In genomic region chr1:95072117-95072516, GRCh38 we compare ENCODE assay signal across 8 cellular contexts. TPM values are rescaled to one million over a fixed set of nuclear protein-coding genes. Genes with fewer than 3 reads are reported as not detected.
DNase-seq lines count a peak whose midpoint lies in the region; ATAC-seq and TF ChIP-seq lines count a peak whose summit lies in the region.

No MANE protein-coding gene starts in this region.

- H3K23ac ChIP-seq in H9 (ENCODE audit: insufficient read length, low read depth, low read length), result no peak overlapping the region

- peak overlapping the region; percentile 74 for H3K4me2 ChIP-seq in H9 (ENCODE audit: insufficient read depth, insufficient read length, low read length)

- no peaks in the 10 kb centered on the region; the same call in 1 of the 2 replicates for H3K27me3 Mint-ChIP-seq in H9 (ENCODE audit: low read depth)
- H3K27me3 Mint-ChIP-seq in stimulated activated memory B cell treated with anti-CD40 and anti-IgM and Interleukin-4, amounts not matched to agents 10 μg/mL and 1 μg/mL and 100 μg/mL, for 72 hours, result no peaks in the 10 kb centered on the region

- H3K4ac ChIP-seq in H9 (ENCODE audit: low read depth, low read length), result no peak overlapping the region

- no peak overlapping the region for H2BK20ac ChIP-seq in H9 (ENCODE audit: low read depth, low read length, poor library complexity, severe bottlenecking)

- H3K27ac Mint-ChIP-seq in H9, result no peak overlapping the region
- peak overlapping the region; percentile 90 for H3K27ac Mint-ChIP-seq in stimulated activated memory B cell treated with anti-CD40 and anti-IgM and Interleukin-4, amounts not matched to agents 10 μg/mL and 1 μg/mL and 100 μg/mL, for 72 hours

- no peak overlapping the region for H3K18ac ChIP-seq in H9 (ENCODE audit: insufficient read length, low read depth, low read length)

- peaks cover 4% of the 10 kb centered on the region for H3K23me2 ChIP-seq in H9 (ENCODE audit: insufficient read length, low read depth, low read length, poor library complexity, severe bottlenecking)

- TF ChIP-seq CTCF in H9 (conservative IDR thresholded peaks at IDR 0.05) (no peak), WI38 (IDR thresholded peaks at IDR 0.05; ENCODE audit: low read depth, low read length) (no peak)

- no peak overlapping the region for H4K8ac ChIP-seq in H9 (replicated peaks; ENCODE audit: insufficient read length, low read depth, low read length)

- no peak overlapping the region for H2AK5ac ChIP-seq in H9 (ENCODE audit: insufficient read length, low read length)

- peak overlapping the region; percentile 98 to 99 for H3K4me3 Mint-ChIP-seq in H9
- peak overlapping the region; percentile 93 for H3K4me3 Mint-ChIP-seq in stimulated activated memory B cell treated with anti-CD40 and anti-IgM and Interleukin-4, amounts not matched to agents 10 μg/mL and 1 μg/mL and 100 μg/mL, for 72 hours

- H3K4me1 Mint-ChIP-seq in H9, result peaks cover 7 to 9% of the 10 kb centered on the region in 2 experiments; a peak in 3 of 4 replicates
- H3K4me1 Mint-ChIP-seq in stimulated activated memory B cell treated with anti-CD40 and anti-IgM and Interleukin-4, amounts not matched to agents 10 μg/mL and 1 μg/mL and 100 μg/mL, for 72 hours, result peaks cover 7% of the 10 kb centered on the region

- no peak for ATAC-seq in stimulated activated memory B cell treated with anti-CD40 and anti-IgM and Interleukin-4, amounts not matched to agents 10 μg/mL and 1 μg/mL and 100 μg/mL, for 72 hours

- DNase-seq in H9 (no peak), iPS DF 6.9 (ENCODE audit: low read depth, low spot score) (no peak), NCI-H748 treated with DMSO at 0.1 percent for 48 hours (lab: John Stamatoyannopoulos, UW) (no peak), NCI-H1694 treated with DMSO at 0.1 percent for 48 hours (lab: John Stamatoyannopoulos, UW) (no peak), SIG-M5 treated with dmso at 0.1 percent for 504 hours (lab: John Stamatoyannopoulos, UW; ENCODE audit: unreplicated experiment) (no peak), EL (no peak)

- H3K27me3 ChIP-seq in H9 (ENCODE audit: insufficient read depth, low read length), result no peaks in the 10 kb centered on the region
- H3K27me3 ChIP-seq in iPS DF 6.9 (ENCODE audit: control insufficient read depth, insufficient read depth, low read length), result no peaks in the 10 kb centered on the region

- H3K4me3 ChIP-seq in WI38 (ENCODE audit: low read depth, low read length), result peak overlapping the region; percentile 80
- H3K4me3 ChIP-seq in iPS DF 6.9 (ENCODE audit: low read length), result peak overlapping the region; percentile 81; the same call in 1 of the 2 replicates

- H3K79me2 ChIP-seq in H9 (ENCODE audit: insufficient read depth, low read length), result no peaks in the 10 kb centered on the region

- H3K79me1 ChIP-seq in H9 (ENCODE audit: insufficient read depth, low read depth, low read length, poor library complexity, severe bottlenecking), result no peaks in the 10 kb centered on the region

- no peak overlapping the region for H3K9ac ChIP-seq in H9 (ENCODE audit: extremely low read depth, insufficient read length, low read length)

- H3K36me3 Mint-ChIP-seq in H9 (ENCODE audit: insufficient read depth in 1 of 3, low read depth in 3 of 3), result no peaks in the 10 kb centered on the region
- H3K36me3 Mint-ChIP-seq in stimulated activated memory B cell treated with anti-CD40 and anti-IgM and Interleukin-4, amounts not matched to agents 10 μg/mL and 1 μg/mL and 100 μg/mL, for 72 hours, result peaks cover 13% of the 10 kb centered on the region

- H3K36me3 ChIP-seq in iPS DF 6.9 (ENCODE audit: control insufficient read depth, insufficient read depth, low read length), result no peaks in the 10 kb centered on the region

- H2BK120ac ChIP-seq in H9 (ENCODE audit: low read depth, low read length, poor library complexity, severe bottlenecking), result no peak overlapping the region

- H3K9me3 ChIP-seq in H9 (ENCODE audit: control insufficient read depth, low read depth, low read length) (no peaks in the 10 kb centered on the region), iPS DF 6.9 (ENCODE audit: control insufficient read depth, insufficient read depth, low read length) (no peaks in the 10 kb centered on the region)

- H3K14ac ChIP-seq in H9 (ENCODE audit: insufficient read depth, low read length), result no peak overlapping the region

- no peaks in the 10 kb centered on the region for H4K20me1 ChIP-seq in H9 (ENCODE audit: control insufficient read depth, insufficient read depth, insufficient read length)

- H4K5ac ChIP-seq in H9 (ENCODE audit: insufficient read length, low read depth, low read length), result no peak overlapping the region

- H2AFZ ChIP-seq in H9 (ENCODE audit: low read length), result no peak overlapping the region

- no peak overlapping the region for H2BK5ac ChIP-seq in H9 (ENCODE audit: insufficient read length, low read length)

- H3K4me1 ChIP-seq in H9 (ENCODE audit: insufficient read depth, low read length) (no peaks in the 10 kb centered on the region), iPS DF 6.9 (ENCODE audit: control insufficient read depth, insufficient read depth, low read length) (no peaks in the 10 kb centered on the region)

- H2BK15ac ChIP-seq in H9 (ENCODE audit: low read depth, low read length), result no peak overlapping the region

- no peak overlapping the region for H4K91ac ChIP-seq in H9 (ENCODE audit: insufficient read length, low read depth, low read length)

- no peak overlapping the region for H2BK12ac ChIP-seq in H9 (ENCODE audit: insufficient read length, low read depth, low read length)

- H3T11ph ChIP-seq in H9 (ENCODE audit: low read length), result no peak overlapping the region

- no CpG with 5 or more reads among the region's 7 CpGs for WGBS in H9 (ENCODE audit: extremely low coverage, insufficient read length, low lambda C conversion rate)
- WGBS in iPS DF 6.9 (ENCODE audit: insufficient coverage, insufficient read length), result no CpG with 5 or more reads among the region's 7 CpGs

- H3K27ac ChIP-seq in H9 (ENCODE audit: insufficient read length, low read depth, low read length), result no peak overlapping the region
- H3K27ac ChIP-seq in iPS DF 6.9 (ENCODE audit: low read length), result no peak overlapping the region

- H3K56ac ChIP-seq in H9 (ENCODE audit: insufficient read length, low read depth, low read length), result no peak overlapping the region

- no peaks in the 10 kb centered on the region for H3K9me3 Mint-ChIP-seq in H9
- H3K9me3 Mint-ChIP-seq in stimulated activated memory B cell treated with anti-CD40 and anti-IgM and Interleukin-4, amounts not matched to agents 10 μg/mL and 1 μg/mL and 100 μg/mL, for 72 hours, result no peaks in the 10 kb centered on the region

RNA-seq across cellular contexts. Expression of gene ALG14, which starts 0.6 kb away (rescaled TPM):
- 2.5 and 2.7 TPM in 2 replicates for total RNA-seq in H9 (2021)

RNA-seq across cellular contexts. Expression of gene TLCD4, which starts 45.0 kb away (rescaled TPM):
- 1.8 and 2.0 TPM in 2 replicates for total RNA-seq in H9 (2021)
